8 cellular contexts compared by ENCODE assay signal in genomic region chr3:117407317-117407716, GRCh38.
DNase-seq lines count a peak whose midpoint lies in the region; ATAC-seq and TF ChIP-seq lines count a peak whose summit lies in the region.

No MANE protein-coding gene starts in this region.

- ATAC-seq in GM23338 (peak; percentile 84), right cardiac atrium (no peak), HG03045 (IDR thresholded peaks at IDR 0.05; ENCODE audit: unreplicated experiment) (no peak)

- H4K20me1 ChIP-seq in GM23338 (replicated peaks; ENCODE audit: insufficient read depth) = no peaks in the 10 kb centered on the region

- H2AFZ ChIP-seq in GM23338 = peak overlapping the region; percentile 3; the same call in 1 of the 2 replicates

- H3K9me3 Mint-ChIP-seq in GM23338 = no peaks in the 10 kb centered on the region

- intact Hi-C loops in right cardiac atrium (cut with DNase I) = no loop called here

- H3K9me3 ChIP-seq in right cardiac atrium (ENCODE audit: control insufficient read depth, low read length) = no peaks in the 10 kb centered on the region

- no peaks in the 10 kb centered on the region for H3K79me2 ChIP-seq in GM23338 (replicated peaks; ENCODE audit: insufficient read depth)

- H3K4me3 Mint-ChIP-seq in GM23338 = no peak overlapping the region

- H3K27ac Mint-ChIP-seq in GM23338 = no peak overlapping the region

- H3K4me1 ChIP-seq in GM23338 (ENCODE audit: insufficient read depth) (peaks cover 28% of the 10 kb centered on the region), right cardiac atrium (ENCODE audit: control insufficient read depth, insufficient read depth, low read length) (no peaks in the 10 kb centered on the region)

- no peaks in the 10 kb centered on the region for H3F3A ChIP-seq in GM23338 (replicated peaks; ENCODE audit: low read depth)

- H3K9me2 ChIP-seq in GM23338 (ENCODE audit: insufficient read depth) = no peaks in the 10 kb centered on the region; the same call in 1 of the 2 replicates

- TF ChIP-seq CTCF in GM23338 (conservative IDR thresholded peaks at IDR 0.05; ENCODE audit: low read depth in 2 of 2) (peak; percentile 54 to 68), foreskin fibroblast (IDR thresholded peaks at IDR 0.05; ENCODE audit: low read depth, low read length) (no peak)

- H3K4me1 Mint-ChIP-seq in GM23338 = peaks cover 34% of the 10 kb centered on the region

- H3K27me3 Mint-ChIP-seq in GM23338 (ENCODE audit: insufficient read depth, low read depth, poor library complexity) = peaks cover 5% of the 10 kb centered on the region

- H3K36me3 Mint-ChIP-seq in GM23338 (ENCODE audit: low read depth) = no peaks in the 10 kb centered on the region; the same call in 2 of the 3 replicates

- no peaks in the 10 kb centered on the region for H3K36me3 ChIP-seq in GM23338 (ENCODE audit: insufficient read depth)

- H3K27me3 ChIP-seq in GM23338 (ENCODE audit: insufficient read depth) (peaks cover 8% of the 10 kb centered on the region), right cardiac atrium (ENCODE audit: control insufficient read depth, insufficient read depth) (no peaks in the 10 kb centered on the region)

- H3K4me2 ChIP-seq in GM23338 = no peak overlapping the region

- H3K27ac ChIP-seq in GM23338 (ENCODE audit: low read depth) (no peak overlapping the region), right cardiac atrium (ENCODE audit: low read length) (no peak overlapping the region)

- H3K4me3 ChIP-seq in GM23338 (no peak overlapping the region), foreskin fibroblast (ENCODE audit: low read depth in 1 of 2, low read length in 2 of 2) (no peak overlapping the region), right cardiac atrium (ENCODE audit: low read length) (no peak overlapping the region)

- DNase-seq in ELR (ENCODE audit: low read depth) = peak; percentile 17
- peak; percentile 69 for DNase-seq in GM23338 (ENCODE audit: low spot score)
- peak; percentile 60 for DNase-seq in NCI-H146 (lab: John Stamatoyannopoulos, UW)
- peak; percentile 8 to 57 for DNase-seq in foreskin fibroblast
- no peak for DNase-seq in stimulated activated naive CD4-positive, alpha-beta T cell treated with Interleukin-2 at 50 U/mL for 16 hours (lab: John Stamatoyannopoulos, UW)
- DNase-seq in right cardiac atrium = no peak
- DNase-seq in germinal center (ENCODE audit: low spot score) = no peak

TF ChIP-seq in GM23338, 12 proteins besides CTCF, POLR2A, EP300 and RAD21:
- no peak for TF ChIP-seq JUNB (IDR thresholded peaks at IDR 0.05; ENCODE audit: unreplicated experiment)
- TF ChIP-seq ZNF462 (CRISPR knock-in tag; IDR thresholded peaks at IDR 0.05) = no peak
- no peak for TF ChIP-seq EZH2 (IDR thresholded peaks at IDR 0.05; ENCODE audit: low read depth, unreplicated experiment)
- TF ChIP-seq ZNF331 (CRISPR knock-in tag; IDR thresholded peaks at IDR 0.05; ENCODE audit: low read depth) = no peak
- TF ChIP-seq NANOG (IDR thresholded peaks at IDR 0.05; ENCODE audit: borderline replicate concordance) = no peak
- TF ChIP-seq STAT1 (IDR thresholded peaks at IDR 0.05; ENCODE audit: unreplicated experiment) = no peak
- TF ChIP-seq ETS1 (IDR thresholded peaks at IDR 0.05) = no peak
- TF ChIP-seq REST (IDR thresholded peaks at IDR 0.05; ENCODE audit: unreplicated experiment) = no peak
- TF ChIP-seq CREB1 (CRISPR knock-in tag; IDR thresholded peaks at IDR 0.05; ENCODE audit: low read depth) = no peak
- no peak for TF ChIP-seq EZH2phosphoT487 (IDR thresholded peaks at IDR 0.05; ENCODE audit: unreplicated experiment)
- TF ChIP-seq ZNF114 (CRISPR knock-in tag; IDR thresholded peaks at IDR 0.05) = no peak
- no peak for TF ChIP-seq POLR2AphosphoS5 (IDR thresholded peaks at IDR 0.05; ENCODE audit: low read depth)

Comparison
In these comparisons a context has a peak if more than half of its experiments do, and no peak if none do; other contexts are left out.
1. DNase-seq: peak in ELR (single experiment), GM23338 (single experiment), NCI-H146 (single experiment) and foreskin fibroblast (2 of 2); none in stimulated activated naive CD4-positive, alpha-beta T cell treated with Interleukin-2 at 50 U/mL for 16 hours (single experiment), right cardiac atrium (0 of 3) and germinal center (single experiment).